In genomic region chr6:112252571-112253504, GRCh38 we compare ENCODE assay signal across 8 cellular contexts. TPM values are rescaled to one million over a fixed set of nuclear protein-coding genes. Genes with fewer than 3 reads are reported as not detected.
DNase-seq lines count a peak whose midpoint lies in the region; ATAC-seq and TF ChIP-seq lines count a peak whose summit lies in the region.

No MANE protein-coding gene starts in this region.

- peak; percentile 31 for DNase-seq in GM03348 (ENCODE audit: low spot score)
- DNase-seq in SK-N-SH: no peak
- DNase-seq in cardiac muscle cell (ENCODE audit: low read depth in 1 of 2, low spot score in 1 of 2): peak in 1 of 2 donors; percentile 62
- no peak for DNase-seq in KBM-7
- no peak for DNase-seq in GM19240 (ENCODE audit: insufficient read length, low spot score)
- no peak for DNase-seq in CD1c-positive myeloid dendritic cell (ENCODE audit: extremely low spot score)

- H3K4me1 ChIP-seq in SK-N-SH (ENCODE audit: control insufficient read depth in 1 of 2, insufficient read depth in 2 of 2, low read depth in 1 of 2, low read length in 1 of 2) (peaks cover 3 to 18% of the 10 kb centered on the region in 2 experiments; a peak in 2 of 4 replicates), cardiac muscle cell (ENCODE audit: low read depth) (peaks cover 22% of the 10 kb centered on the region), rectal smooth muscle tissue (ENCODE audit: control insufficient read depth, insufficient read depth, low read length) (peaks cover 15% of the 10 kb centered on the region)

- POLR2A ChIA-PET in SK-N-SH (lab: Yijun Ruan, JAX): interaction anchor here (1.6 kb wide), 1 partner anchor 54 kb away, joined by 9 read pairs; no protein-coding TSS in a partner anchor

- H3K9me2 ChIP-seq in SK-N-SH: no peaks in the 10 kb centered on the region

- CTCF ChIA-PET in SK-N-SH (lab: Yijun Ruan, JAX): interaction anchor here (1.0 to 5.3 kb wide), 7 partner anchors 15 to 101 kb away, joined by 3 to 38 read pairs (median 4); no protein-coding TSS in a partner anchor

- no peak for TF ChIP-seq CTCF in SK-N-SH (IDR thresholded peaks at IDR 0.05)
- no peak for TF ChIP-seq CTCF in cardiac muscle cell (IDR thresholded peaks at IDR 0.05; ENCODE audit: low read depth, low read length)

- no peaks in the 10 kb centered on the region for H3F3A ChIP-seq in SK-N-SH (replicated peaks; ENCODE audit: insufficient read depth)

- H2AFZ ChIP-seq in SK-N-SH (ENCODE audit: low read depth): peak overlapping the region; percentile 90; the same call in 1 of the 2 replicates

- H3K27me3 ChIP-seq in SK-N-SH (ENCODE audit: insufficient read depth) (no peaks in the 10 kb centered on the region), cardiac muscle cell (no peaks in the 10 kb centered on the region), rectal smooth muscle tissue (ENCODE audit: control insufficient read depth, insufficient read depth, low read length) (no peaks in the 10 kb centered on the region)

- no peak for TF ChIP-seq RAD21 in SK-N-SH (IDR thresholded peaks at IDR 0.05; ENCODE audit: low read length)

- no peak for ATAC-seq in GM21367 (IDR thresholded peaks at IDR 0.05; ENCODE audit: unreplicated experiment)

- H3K79me2 ChIP-seq in SK-N-SH (ENCODE audit: insufficient read depth): no peaks in the 10 kb centered on the region

- H3K9me3 ChIP-seq in SK-N-SH (no peaks in the 10 kb centered on the region), cardiac muscle cell (ENCODE audit: low read depth) (no peaks in the 10 kb centered on the region)

- WGBS in SK-N-SH (ENCODE audit: low lambda C conversion rate): 64% methylated on average over 2 of the region's 2 CpGs

- TF ChIP-seq EP300 in SK-N-SH (IDR thresholded peaks at IDR 0.05; ENCODE audit: borderline replicate concordance in 1 of 2, low read depth in 1 of 2, low read length in 1 of 2): no peak

- H3K4me2 ChIP-seq in SK-N-SH: peak overlapping the region; percentile 82

- H4K20me1 ChIP-seq in SK-N-SH (ENCODE audit: insufficient read depth): no peaks in the 10 kb centered on the region

- peak overlapping the region; percentile 60; the same call in 1 of the 2 replicates for H3K9ac ChIP-seq in SK-N-SH
- peak overlapping the region; percentile 87 for H3K9ac ChIP-seq in rectal smooth muscle tissue (ENCODE audit: low read length)

- H3K27ac ChIP-seq in SK-N-SH (ENCODE audit: low read depth in 2 of 2, low read length in 1 of 2): peak overlapping the region in 1 of 2 experiments; percentile 80; a peak in 2 of 4 replicates
- H3K27ac ChIP-seq in cardiac muscle cell: peak overlapping the region; percentile 81
- H3K27ac ChIP-seq in rectal smooth muscle tissue (ENCODE audit: low read depth, low read length): peak overlapping the region; percentile 89

- H3K36me3 ChIP-seq in SK-N-SH (replicated peaks in 1 of 2; ENCODE audit: control insufficient read depth in 1 of 2, insufficient read depth in 2 of 2, low read length in 1 of 2): no peaks in the 10 kb centered on the region
- H3K36me3 ChIP-seq in cardiac muscle cell: peaks cover 5% of the 10 kb centered on the region
- H3K36me3 ChIP-seq in rectal smooth muscle tissue (ENCODE audit: control insufficient read depth, insufficient read depth, low read length): no peaks in the 10 kb centered on the region

- in situ Hi-C loops in KBM-7 (cut with MboI; ENCODE audit: low pct_unique_long_range_greater_than_20kb, low sequenced_read_pairs): no loop called here

- H3K4me3 ChIP-seq in SK-N-SH (ENCODE audit: low read depth in 2 of 2, low read length in 1 of 2) (peak overlapping the region in 1 of 2 experiments; percentile 63; a peak in 2 of 4 replicates), cardiac muscle cell (peak overlapping the region; percentile 94), rectal smooth muscle tissue (ENCODE audit: low read length) (peak overlapping the region; percentile 88)

TF ChIP-seq in SK-N-SH, 30 proteins besides CTCF, POLR2A, EP300 and RAD21:
- TF ChIP-seq MXI1 (IDR thresholded peaks at IDR 0.05; ENCODE audit: low read depth, low read length) (peak; percentile 9; the same call in 1 of the 2 replicates), GATA2 (CRISPR knock-in tag; IDR thresholded peaks at IDR 0.05) (no peak), USF2 (IDR thresholded peaks at IDR 0.05; ENCODE audit: borderline replicate concordance, low read depth, low read length) (no peak), GABPA (IDR thresholded peaks at IDR 0.05; ENCODE audit: low read depth) (no peak)
TF ChIP-seq in SK-N-SH: peak in this region for 1.

RNA-seq across cellular contexts. Expression of gene LAMA4, which starts 1.5 kb away (rescaled TPM):
- polyA plus RNA-seq in SK-N-SH (2012; rRNA removed): 9.4 and 10.5 TPM in 2 replicates
- 6.9 and 7.5 TPM in 2 replicates for polyA plus RNA-seq in SK-N-SH (2012; cell fraction: cytosol; rRNA removed)
- 14.6 and 14.9 TPM in 2 replicates for polyA plus RNA-seq in SK-N-SH (2012; cell fraction: nucleus; rRNA removed)
- total RNA-seq in cardiac muscle cell: 155 and 304 TPM in 2 replicates
- 162 and 244 TPM in 2 replicates for polyA plus RNA-seq in cardiac muscle cell

Comparison
In these comparisons a context has a peak if more than half of its experiments do, and no peak if none do; other contexts are left out.
1. RNA of gene LAMA4, which starts 1.5 kb away (polyA plus RNA-seq): 162 to 244 TPM in cardiac muscle cell; 6.9 to 14.9 TPM in SK-N-SH; every median in the first group is over 10 times any median in the second.